13 cellular contexts compared by ENCODE assay signal in genomic region chrX:40224658-40225057, GRCh38.
A peak's percentile ranks its signal among the peaks of the same experiment; 100 is the strongest.
DNase-seq lines count a peak whose midpoint lies in the region; ATAC-seq and TF ChIP-seq lines count a peak whose summit lies in the region.
"Had no signal": no experiment of that assay in that cellular context is flagged by ENCODE, and none has a peak within 500 bp of the region (broad histone marks: within the 10 kb centered on the region; RNA-seq: fewer than 3 reads in every experiment).

No MANE protein-coding gene starts in this region.

- H3K9me3 ChIP-seq in lower lobe of right lung: no peaks in the 10 kb centered on the region
- H3K9me3 ChIP-seq: HAP-1 had no signal

- H3K4me3 ChIP-seq in lower lobe of right lung: no peak overlapping the region
- H3K4me3 ChIP-seq: BLaER1 treated with 17β-estradiol and CSF1 and Interleukin-3, amounts not matched to agents 10 nM and 100 nM; GM23248; HAP-1 had no signal

- DNase-seq in NCI-H2196 (lab: John Stamatoyannopoulos, UW; ENCODE audit: unreplicated experiment) (peak; percentile 2), NCI-H2196 treated with DMSO at 0.1 percent for 48 hours (lab: John Stamatoyannopoulos, UW; ENCODE audit: unreplicated experiment) (no peak), lower lobe of right lung (no peak), RWPE1 (ENCODE audit: low spot score) (no peak), sciatic nerve (ENCODE audit: low spot score) (no peak)
- DNase-seq in activated naive CD4-positive, alpha-beta T cell (lab: John Stamatoyannopoulos, UW): no peak
- DNase-seq: Calu3; CD8-positive, alpha-beta T cell; GM23248 had no signal

- CTCF ChIA-PET in RWPE1 (lab: Yijun Ruan, JAX): no interaction called here

- intact Hi-C loops in lower lobe of right lung (cut with DNase I) (no loop called here), sciatic nerve (cut with DNase I) (no loop called here)

- H3K36me3 ChIP-seq in lower lobe of right lung: no peaks in the 10 kb centered on the region
- H3K36me3 ChIP-seq: BLaER1 treated with 17β-estradiol and CSF1 and Interleukin-3, amounts not matched to agents 10 nM and 100 nM; HAP-1 had no signal

- H3K27ac ChIP-seq in VCaP (peak overlapping the region; percentile 15; the same call in 1 of the 2 replicates), lower lobe of right lung (no peak overlapping the region), RWPE1 (no peak overlapping the region)
- H3K27ac ChIP-seq: BLaER1 treated with 17β-estradiol and CSF1 and Interleukin-3, amounts not matched to agents 10 nM and 100 nM; GM23248 had no signal

- TF ChIP-seq CTCF in VCaP (conservative IDR thresholded peaks at IDR 0.05) (no peak), lower lobe of right lung (IDR thresholded peaks at IDR 0.05) (no peak), RWPE1 (conservative IDR thresholded peaks at IDR 0.05; ENCODE audit: low read depth) (no peak)

- no peaks in the 10 kb centered on the region for H3K27me3 ChIP-seq in lower lobe of right lung (ENCODE audit: low read depth)
- H3K27me3 ChIP-seq: BLaER1 treated with 17β-estradiol and CSF1 and Interleukin-3, amounts not matched to agents 10 nM and 100 nM had no signal

- POLR2A ChIA-PET in RWPE1 (lab: Yijun Ruan, JAX; ENCODE audit: low non-redundant PET): no interaction called here

- ATAC-seq in lower lobe of right lung (peak; percentile 75 to 83), sciatic nerve (no peak)
- ATAC-seq: CD8-positive, alpha-beta T cell; HepG2 had no signal

- H3K4me1 ChIP-seq in lower lobe of right lung: no peaks in the 10 kb centered on the region
- H3K4me1 ChIP-seq: HAP-1 had no signal
